8 cellular contexts compared by ENCODE assay signal in genomic region chr19:39832341-39833083, GRCh38. TPM values are rescaled to one million over a fixed set of nuclear protein-coding genes. Genes with fewer than 3 reads are reported as not detected.
DNase-seq lines count a peak whose midpoint lies in the region; ATAC-seq, FAIRE-seq and TF ChIP-seq lines count a peak whose summit lies in the region.

No MANE protein-coding gene starts in this region.

- no peaks in the 10 kb centered on the region for H3K9me3 ChIP-seq in CD4-positive, CD25-positive, alpha-beta regulatory T cell (ENCODE audit: control insufficient read depth in 2 of 2, low read length in 2 of 2)
- H3K9me3 ChIP-seq in Peyer's patch (no peaks in the 10 kb centered on the region), endothelial cell of umbilical vein (replicated peaks; ENCODE audit: control insufficient read depth, insufficient read depth, low read length) (no peaks in the 10 kb centered on the region), neuronal stem cell (replicated peaks in 1 of 2; ENCODE audit: control insufficient read depth in 2 of 2, insufficient read depth in 1 of 2, low read depth in 1 of 2, low read length in 2 of 2) (no peaks in the 10 kb centered on the region)

- intact Hi-C loops in endothelial cell of umbilical vein (cut with micrococcal nuclease), result loop anchor here (1.0 to 5.0 kb wide), 3 partner anchors 8 to 595 kb away; partner anchors contain the start of genes FBL and SERTAD1

- H3K4me2 ChIP-seq in endothelial cell of umbilical vein (ENCODE audit: insufficient read depth, low read length) (peak overlapping the region; percentile 48), neuronal stem cell (ENCODE audit: insufficient read depth, low read length, poor library complexity, severe bottlenecking) (peak overlapping the region; percentile 64)

- CTCF ChIA-PET in endothelial cell of umbilical vein (lab: Charles Lee), result interaction anchor here (1.8 to 2.1 kb wide), 2 partner anchors 11 to 40 kb away, joined by 15 to 31 read pairs; no protein-coding TSS in a partner anchor

- dilution Hi-C loops in endothelial cell of umbilical vein (cut with MboI; ENCODE audit: extremely low pct_ligation_motif_present, low sequenced_read_pairs), result no loop called here

- H3K9ac ChIP-seq in endothelial cell of umbilical vein (replicated peaks; ENCODE audit: extremely low read depth, insufficient read depth, low read length) (peak overlapping the region; percentile 28), neuronal stem cell (ENCODE audit: low read depth, low read length, poor library complexity) (peak overlapping the region; percentile 79)

- H3K27ac ChIP-seq in CD4-positive, CD25-positive, alpha-beta regulatory T cell (ENCODE audit: insufficient read depth, low read length, poor library complexity, severe bottlenecking), result peak overlapping the region; percentile 96
- H3K27ac ChIP-seq in Peyer's patch (peak overlapping the region in 2 of 4 donors; percentile 73 to 85), endothelial cell of umbilical vein (ENCODE audit: insufficient read depth, low read depth, low read length) (peak overlapping the region; percentile 77), neuronal stem cell (replicated peaks; ENCODE audit: low read length) (peak overlapping the region; percentile 63)

- H2BK12ac ChIP-seq in neuronal stem cell (ENCODE audit: low read length), result no peak overlapping the region

- no peak for DNase-seq in CD4-positive, CD25-positive, alpha-beta regulatory T cell
- DNase-seq in Peyer's patch (no peak), endothelial cell of umbilical vein (ENCODE audit: low read depth, low spot score) (no peak), neuronal stem cell (ENCODE audit: low spot score) (no peak), GM12891 (ENCODE audit: insufficient read length, low spot score) (no peak), activated gamma-delta T cell treated with Interleukin-2 at 50 U/mL for 16 hours (no peak), NCI-H1417 treated with DMSO at 0.1 percent for 48 hours (lab: John Stamatoyannopoulos, UW) (no peak)

- TF ChIP-seq CTCF in Peyer's patch (IDR thresholded peaks at IDR 0.05) (no peak), endothelial cell of umbilical vein (IDR thresholded peaks at IDR 0.05; ENCODE audit: extremely low read depth in 1 of 2, insufficient read depth in 1 of 2, low read depth in 1 of 2, low read length in 2 of 2) (no peak)

- H4K91ac ChIP-seq in neuronal stem cell (ENCODE audit: low read depth, low read length, poor library complexity), result no peak overlapping the region

- no peaks in the 10 kb centered on the region for H3K27me3 Mint-ChIP-seq in CD4-positive, CD25-positive, alpha-beta regulatory T cell

- H3K4me1 Mint-ChIP-seq in CD4-positive, CD25-positive, alpha-beta regulatory T cell, result peaks cover 5 to 36% (median 29%) of the 10 kb centered on the region in 4 donors

- peak overlapping the region; percentile 72 for H2BK5ac ChIP-seq in neuronal stem cell (ENCODE audit: low read length)

- H4K20me1 ChIP-seq in endothelial cell of umbilical vein (replicated peaks; ENCODE audit: control insufficient read depth, extremely low read depth, insufficient read depth, low read length), result no peaks in the 10 kb centered on the region

- H3K4me3 Mint-ChIP-seq in CD4-positive, CD25-positive, alpha-beta regulatory T cell, result peak overlapping the region; percentile 76 to 94 (median 84)

- no TSS peak for BruUV-seq in endothelial cell of umbilical vein (replicated peaks; lab: Mats Ljungman, UMichigan)

- no peaks in the 10 kb centered on the region for H3K9me1 ChIP-seq in endothelial cell of umbilical vein (replicated peaks; ENCODE audit: control insufficient read depth, extremely low read depth, insufficient read depth, low read length)

- H2BK15ac ChIP-seq in neuronal stem cell (ENCODE audit: low read length), result no peak overlapping the region

- peaks cover 28% of the 10 kb centered on the region for H3K4me1 ChIP-seq in CD4-positive, CD25-positive, alpha-beta regulatory T cell (ENCODE audit: control insufficient read depth, insufficient read depth, low read length, poor library complexity, severe bottlenecking)
- peaks cover 0 to 18% (median 6%) of the 10 kb centered on the region in 4 donors for H3K4me1 ChIP-seq in Peyer's patch
- peaks cover 8% of the 10 kb centered on the region for H3K4me1 ChIP-seq in endothelial cell of umbilical vein (ENCODE audit: control insufficient read depth, extremely low read depth, insufficient read depth, low read length)
- H3K4me1 ChIP-seq in neuronal stem cell (ENCODE audit: control insufficient read depth in 2 of 2, insufficient read depth in 1 of 2, low read depth in 1 of 2, low read length in 2 of 2), result peaks cover 13 to 19% of the 10 kb centered on the region in 2 donors

- H2AK5ac ChIP-seq in neuronal stem cell (ENCODE audit: low read depth, low read length), result peak overlapping the region; percentile 78

- peaks cover 0 to 2% (median 0%) of the 10 kb centered on the region in 7 donors for H3K9me3 Mint-ChIP-seq in CD4-positive, CD25-positive, alpha-beta regulatory T cell

- H2AFZ ChIP-seq in endothelial cell of umbilical vein (ENCODE audit: low read depth, low read length) (no peak overlapping the region), neuronal stem cell (ENCODE audit: low read length) (no peak overlapping the region)

- no peak for FAIRE-seq in endothelial cell of umbilical vein (lab: Jason Lieb, UNC)
- no peak for FAIRE-seq in GM12891 (lab: Jason Lieb, UNC)

- H3K36me3 Mint-ChIP-seq in CD4-positive, CD25-positive, alpha-beta regulatory T cell, result peaks cover 40% of the 10 kb centered on the region

- POLR2A ChIA-PET in endothelial cell of umbilical vein (lab: Charles Lee), result no interaction called here

- no peak overlapping the region for H4K8ac ChIP-seq in neuronal stem cell (ENCODE audit: low read depth, low read length)

- H3K4ac ChIP-seq in neuronal stem cell (ENCODE audit: low read length), result no peak overlapping the region

- H3K79me2 ChIP-seq in endothelial cell of umbilical vein (ENCODE audit: control insufficient read depth, insufficient read depth, low read length), result peaks cover 8% of the 10 kb centered on the region

- H3K36me3 ChIP-seq in CD4-positive, CD25-positive, alpha-beta regulatory T cell (ENCODE audit: control insufficient read depth, insufficient read depth, low read length), result peaks cover 51% of the 10 kb centered on the region
- H3K36me3 ChIP-seq in Peyer's patch (peaks cover 0 to 71% (median 0%) of the 10 kb centered on the region in 3 donors), endothelial cell of umbilical vein (ENCODE audit: control insufficient read depth in 2 of 2, extremely low read depth in 1 of 2, insufficient read depth in 2 of 2, low read length in 2 of 2) (peaks cover 2 to 30% of the 10 kb centered on the region in 2 experiments), neuronal stem cell (replicated peaks in 1 of 2; ENCODE audit: control insufficient read depth in 2 of 2, insufficient read depth in 2 of 2, low read length in 2 of 2) (peaks cover 48 to 86% of the 10 kb centered on the region in 2 donors)

- peaks cover 17% of the 10 kb centered on the region for H3K79me1 ChIP-seq in neuronal stem cell (ENCODE audit: low read depth, low read length)

- no peak overlapping the region for H3K23ac ChIP-seq in neuronal stem cell (ENCODE audit: low read depth, low read length, poor library complexity)

- peak overlapping the region; percentile 92 for H3K18ac ChIP-seq in neuronal stem cell (ENCODE audit: low read length)

- H3K14ac ChIP-seq in neuronal stem cell (ENCODE audit: low read length), result no peak overlapping the region

- H3K27me3 ChIP-seq in CD4-positive, CD25-positive, alpha-beta regulatory T cell (ENCODE audit: control insufficient read depth, insufficient read depth, low read length), result no peaks in the 10 kb centered on the region
- H3K27me3 ChIP-seq in Peyer's patch, result no peaks in the 10 kb centered on the region
- H3K27me3 ChIP-seq in endothelial cell of umbilical vein (ENCODE audit: control insufficient read depth in 2 of 2, insufficient read depth in 2 of 2, low read length in 2 of 2), result no peaks in the 10 kb centered on the region
- H3K27me3 ChIP-seq in neuronal stem cell (ENCODE audit: control insufficient read depth in 3 of 3, insufficient read depth in 3 of 3, low read depth in 1 of 3, low read length in 3 of 3), result no peaks in the 10 kb centered on the region

- no CpG with 5 or more reads among the region's 5 CpGs for WGBS in neuronal stem cell (ENCODE audit: extremely low coverage in 2 of 2, insufficient read length in 2 of 2, insufficient replicate concordance in 1 of 2), 2 donors

- TF ChIP-seq POLR2A in Peyer's patch (IDR thresholded peaks at IDR 0.05) (no peak), endothelial cell of umbilical vein (IDR thresholded peaks at IDR 0.05; ENCODE audit: low read depth, low read length) (no peak), GM12891 (IDR thresholded peaks at IDR 0.05; ENCODE audit: low read depth, low read length) (no peak)

- H3K27ac Mint-ChIP-seq in CD4-positive, CD25-positive, alpha-beta regulatory T cell, result peak overlapping the region; percentile 68 to 93 (median 88)

- no peak overlapping the region for H2BK120ac ChIP-seq in neuronal stem cell (ENCODE audit: low read depth, low read length)

- H3K4me3 ChIP-seq in CD4-positive, CD25-positive, alpha-beta regulatory T cell (ENCODE audit: low read depth, low read length), result peak overlapping the region; percentile 74
- peak overlapping the region; percentile 83 to 100 (median 90) for H3K4me3 ChIP-seq in Peyer's patch
- H3K4me3 ChIP-seq in endothelial cell of umbilical vein (replicated peaks in 1 of 3; ENCODE audit: insufficient read depth in 1 of 3, low read depth in 1 of 3, low read length in 3 of 3), result peak overlapping the region in 2 of 3 experiments; percentile 66 to 93
- H3K4me3 ChIP-seq in neuronal stem cell (ENCODE audit: low read length in 2 of 2), result peak overlapping the region; percentile 66 to 98

- ATAC-seq in CD4-positive, CD25-positive, alpha-beta regulatory T cell (ENCODE audit: low read depth in 2 of 2), result no peak
- ATAC-seq in HG02642 (IDR thresholded peaks at IDR 0.05; ENCODE audit: poor library complexity, unreplicated experiment), result no peak

RNA-seq across cellular contexts. Expression of gene DYRK1B, which starts 1.4 kb away (rescaled TPM):
- 32.6 TPM for total RNA-seq in CD4-positive, CD25-positive, alpha-beta regulatory T cell
- 10 to 100 TPM in 3 of 4 donors, 1 to 10 TPM in 1; 7.2 to 12.8 (median 10.5) TPM for polyA plus RNA-seq in CD4-positive, CD25-positive, alpha-beta regulatory T cell
- 10 to 100 TPM in 3 of 4 donors, 1 to 10 TPM in 1; 8.3 to 38.7 (median 17.3) TPM for total RNA-seq in Peyer's patch
- total RNA-seq in endothelial cell of umbilical vein, result 26.8 and 30.8 TPM in 2 replicates
- 17.7 and 19.0 TPM in 2 replicates for polyA plus RNA-seq in endothelial cell of umbilical vein
- polyA plus RNA-seq in endothelial cell of umbilical vein (2011; cell fraction: cytosol; rRNA removed), result 11.3 and 15.3 TPM in 2 replicates
- polyA plus RNA-seq in endothelial cell of umbilical vein (2011; cell fraction: nucleus; rRNA removed), result 25.0 and 37.0 TPM in 2 replicates
- 17.8 and 24.6 TPM in 2 replicates for polyA plus RNA-seq in endothelial cell of umbilical vein (2012)
- 21.3 and 26.4 TPM in 2 replicates for polyA minus RNA-seq in endothelial cell of umbilical vein
- polyA minus RNA-seq in endothelial cell of umbilical vein (2011; cell fraction: cytosol; rRNA and poly(A)+ RNA removed), result 8.2 TPM
- 20.1 and 30.0 TPM in 2 replicates for polyA minus RNA-seq in endothelial cell of umbilical vein (2011; cell fraction: nucleus; rRNA and poly(A)+ RNA removed)
- 36.7 TPM for polyA plus RNA-seq in neuronal stem cell (2013, experiment 1 of 2)
- polyA plus RNA-seq in neuronal stem cell (2013, experiment 2 of 2), result 35.1 TPM
- polyA plus RNA-seq in GM12891 (2012; ENCODE audit: low read depth, missing spikeins), result 7.1 TPM

RNA-seq across cellular contexts. Expression of gene FBL, which starts 13.7 kb away (rescaled TPM):
- 194 TPM for total RNA-seq in CD4-positive, CD25-positive, alpha-beta regulatory T cell
- polyA plus RNA-seq in CD4-positive, CD25-positive, alpha-beta regulatory T cell, result 100 to 1,000 TPM; 142 to 186 (median 166) TPM
- 100 to 1,000 TPM in 3 of 4 donors, 10 to 100 TPM in 1; 42.4 to 206 (median 103) TPM for total RNA-seq in Peyer's patch
- total RNA-seq in endothelial cell of umbilical vein, result 271 and 277 TPM in 2 replicates
- polyA plus RNA-seq in endothelial cell of umbilical vein, result 407 and 473 TPM in 2 replicates
- 479 and 595 TPM in 2 replicates for polyA plus RNA-seq in endothelial cell of umbilical vein (2011; cell fraction: cytosol; rRNA removed)
- 179 and 219 TPM in 2 replicates for polyA plus RNA-seq in endothelial cell of umbilical vein (2011; cell fraction: nucleus; rRNA removed)
- 315 and 347 TPM in 2 replicates for polyA plus RNA-seq in endothelial cell of umbilical vein (2012)
- 390 and 441 TPM in 2 replicates for polyA minus RNA-seq in endothelial cell of umbilical vein
- 218 TPM for polyA minus RNA-seq in endothelial cell of umbilical vein (2011; cell fraction: cytosol; rRNA and poly(A)+ RNA removed)
- polyA minus RNA-seq in endothelial cell of umbilical vein (2011; cell fraction: nucleus; rRNA and poly(A)+ RNA removed), result 32.2 and 33.4 TPM in 2 replicates
- 435 TPM for polyA plus RNA-seq in neuronal stem cell (2013, experiment 1 of 2)
- 415 TPM for polyA plus RNA-seq in neuronal stem cell (2013, experiment 2 of 2)
- 428 TPM for polyA plus RNA-seq in GM12891 (2012; ENCODE audit: low read depth, missing spikeins)

RNA-seq across cellular contexts. Expression of gene LEUTX, which starts 53.9 kb away (rescaled TPM):
- total RNA-seq in CD4-positive, CD25-positive, alpha-beta regulatory T cell, result not detected
- polyA plus RNA-seq in CD4-positive, CD25-positive, alpha-beta regulatory T cell, result not detected
- total RNA-seq in Peyer's patch (not detected), endothelial cell of umbilical vein (not detected in 2 replicates)
- not detected in 2 replicates for polyA plus RNA-seq in endothelial cell of umbilical vein
- polyA plus RNA-seq in endothelial cell of umbilical vein (2011; cell fraction: cytosol; rRNA removed), result not detected in 2 replicates
- polyA plus RNA-seq in endothelial cell of umbilical vein (2011; cell fraction: nucleus; rRNA removed), result not detected in 2 replicates
- not detected in 2 replicates for polyA plus RNA-seq in endothelial cell of umbilical vein (2012)
- not detected in 2 replicates for polyA minus RNA-seq in endothelial cell of umbilical vein
- not detected for polyA minus RNA-seq in endothelial cell of umbilical vein (2011; cell fraction: cytosol; rRNA and poly(A)+ RNA removed)
- polyA minus RNA-seq in endothelial cell of umbilical vein (2011; cell fraction: nucleus; rRNA and poly(A)+ RNA removed), result not detected in 2 replicates
- polyA plus RNA-seq in neuronal stem cell (2013, experiment 1 of 2), result not detected
- not detected for polyA plus RNA-seq in neuronal stem cell (2013, experiment 2 of 2)
- polyA plus RNA-seq in GM12891 (2012; ENCODE audit: low read depth, missing spikeins), result not detected
